In the genomic region with DNA sequence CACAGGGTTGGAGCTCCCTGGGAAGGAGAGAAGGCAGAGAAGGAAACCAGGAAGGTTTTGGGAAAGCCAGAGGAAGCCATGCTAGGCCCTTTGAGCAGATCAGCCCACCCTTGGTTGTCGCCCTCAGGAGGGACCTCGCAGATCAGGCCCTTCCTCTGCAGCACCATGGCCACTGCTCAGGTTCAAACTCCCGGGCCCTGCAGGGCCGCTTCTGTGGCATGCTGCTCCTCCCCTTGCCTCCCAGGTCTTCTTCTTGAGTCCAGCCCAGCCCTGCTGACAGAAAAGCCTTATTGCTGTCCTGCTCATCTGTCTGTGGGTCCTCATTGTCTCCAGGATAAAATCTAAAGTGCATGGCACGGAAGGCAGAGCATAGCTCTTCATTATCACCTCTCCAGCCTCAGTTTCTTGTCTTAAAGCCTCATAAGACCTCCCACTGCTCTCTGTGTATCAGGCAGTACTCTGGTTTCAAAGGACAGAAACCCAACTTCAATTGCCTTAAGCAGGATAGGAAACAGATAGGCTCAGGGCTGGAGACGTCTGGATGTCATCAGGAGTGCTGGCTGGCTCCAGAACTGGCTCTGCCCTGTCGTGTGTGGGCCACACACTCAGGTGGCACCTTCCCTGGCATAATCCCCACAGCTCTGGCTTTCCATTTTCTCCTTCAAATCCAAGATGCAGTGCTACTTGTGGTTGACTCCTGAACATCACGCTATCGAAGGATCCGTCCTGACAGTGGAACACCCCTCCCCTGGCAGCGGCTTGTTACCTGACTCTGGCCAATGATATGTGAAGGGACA, we compare ENCODE assay signal across 15 cellular contexts.
DNase-seq lines count a peak whose midpoint lies in the region; ATAC-seq lines count a peak whose summit lies in the region.
"Had no signal": no experiment of that assay in that cellular context is flagged by ENCODE, and none has a peak within 500 bp of the region (broad histone marks: within the 10 kb centered on the region; RNA-seq: fewer than 3 reads in every experiment).

No MANE protein-coding gene starts in this region.

- no peak overlapping the region for H3K4me2 ChIP-seq in neuronal stem cell (ENCODE audit: insufficient read depth, low read length, poor library complexity, severe bottlenecking)

- peaks cover 0 to 3% of the 10 kb centered on the region in 2 donors for H3K4me1 ChIP-seq in neuronal stem cell (ENCODE audit: control insufficient read depth in 2 of 2, insufficient read depth in 1 of 2, low read depth in 1 of 2, low read length in 2 of 2)

- no peak overlapping the region for H2BK12ac ChIP-seq in neuronal stem cell (ENCODE audit: low read length)

- no peaks in the 10 kb centered on the region for H3K36me3 ChIP-seq in neuronal stem cell (replicated peaks in 1 of 2; ENCODE audit: control insufficient read depth in 2 of 2, insufficient read depth in 2 of 2, low read length in 2 of 2)

- no peaks in the 10 kb centered on the region for H3K9me3 ChIP-seq in neuronal stem cell (replicated peaks in 1 of 2; ENCODE audit: control insufficient read depth in 2 of 2, insufficient read depth in 1 of 2, low read depth in 1 of 2, low read length in 2 of 2)

- H2BK5ac ChIP-seq in neuronal stem cell (ENCODE audit: low read length): no peak overlapping the region

- H4K8ac ChIP-seq in neuronal stem cell (ENCODE audit: low read depth, low read length): no peak overlapping the region

- no peaks in the 10 kb centered on the region for H3K79me1 ChIP-seq in neuronal stem cell (ENCODE audit: low read depth, low read length)

- H2AK5ac ChIP-seq in neuronal stem cell (ENCODE audit: low read depth, low read length): peak overlapping the region; percentile 9

- H3K14ac ChIP-seq in neuronal stem cell (ENCODE audit: low read length): no peak overlapping the region

- peak overlapping the region; percentile 7 for H3K18ac ChIP-seq in neuronal stem cell (ENCODE audit: low read length)

- H4K91ac ChIP-seq in neuronal stem cell (ENCODE audit: low read depth, low read length, poor library complexity): no peak overlapping the region

- DNase-seq in ELF-1 (ENCODE audit: low read depth, low spot score): peak; percentile 37
- peak; percentile 36 for DNase-seq in activated CD8-positive, alpha-beta memory T cell treated with anti-CD3 and anti-CD28 coated beads, Interleukin-2, amount 50 U/mL, for 48 hours
- DNase-seq in islet precursor cell: peak; percentile 56
- no peak for DNase-seq in neuronal stem cell (ENCODE audit: low spot score)
- DNase-seq in hypothalamus (lab: John Stamatoyannopoulos, UW): no peak
- DNase-seq: ACHN, C1 segment of cervical spinal cord, NCI-H1105 treated with DMSO at 0.1 percent for 48 hours, NCI-H1694, NCI-H2081 treated with DMSO at 0.1 percent for 48 hours, NCI-H774, Right ventricle myocardium superior had no signal

- no peak for ATAC-seq in GM18873 (IDR thresholded peaks at IDR 0.05; ENCODE audit: low FRiP score, unreplicated experiment)
- no peak for ATAC-seq in GM18502 (IDR thresholded peaks at IDR 0.05; ENCODE audit: poor library complexity, unreplicated experiment)
- ATAC-seq: K562 had no signal

- no peak overlapping the region for H3K4me3 ChIP-seq in neuronal stem cell (ENCODE audit: low read length in 2 of 2)
- H3K4me3 ChIP-seq: K562 had no signal

- H3K23ac ChIP-seq in neuronal stem cell (ENCODE audit: low read depth, low read length, poor library complexity): no peak overlapping the region

- no peak overlapping the region for H3K4ac ChIP-seq in neuronal stem cell (ENCODE audit: low read length)

- no peak overlapping the region for H2BK15ac ChIP-seq in neuronal stem cell (ENCODE audit: low read length)

- no peak overlapping the region for H3K27ac ChIP-seq in neuronal stem cell (replicated peaks; ENCODE audit: low read length)

- no peak overlapping the region for H2BK120ac ChIP-seq in neuronal stem cell (ENCODE audit: low read depth, low read length)

- H3K27me3 ChIP-seq in neuronal stem cell (ENCODE audit: control insufficient read depth in 3 of 3, insufficient read depth in 3 of 3, low read depth in 1 of 3, low read length in 3 of 3): no peaks in the 10 kb centered on the region

- no CpG with 5 or more reads among the region's 11 CpGs for WGBS in neuronal stem cell (ENCODE audit: extremely low coverage in 2 of 2, insufficient read length in 2 of 2, insufficient replicate concordance in 1 of 2), 2 donors

- H3K9ac ChIP-seq in neuronal stem cell (ENCODE audit: low read depth, low read length, poor library complexity): no peak overlapping the region

- H2AFZ ChIP-seq in neuronal stem cell (ENCODE audit: low read length): no peak overlapping the region

Comparison
In these comparisons a context has a peak if more than half of its experiments do, and no peak if none do; other contexts are left out.
1. DNase-seq: peak in ELF-1 (single experiment), activated CD8-positive, alpha-beta memory T cell treated with anti-CD3 and anti-CD28 coated beads, Interleukin-2, amount 50 U/mL, for 48 hours (single experiment) and islet precursor cell (single experiment); none in neuronal stem cell (single experiment) and hypothalamus (0 of 51).